In the genomic region with DNA sequence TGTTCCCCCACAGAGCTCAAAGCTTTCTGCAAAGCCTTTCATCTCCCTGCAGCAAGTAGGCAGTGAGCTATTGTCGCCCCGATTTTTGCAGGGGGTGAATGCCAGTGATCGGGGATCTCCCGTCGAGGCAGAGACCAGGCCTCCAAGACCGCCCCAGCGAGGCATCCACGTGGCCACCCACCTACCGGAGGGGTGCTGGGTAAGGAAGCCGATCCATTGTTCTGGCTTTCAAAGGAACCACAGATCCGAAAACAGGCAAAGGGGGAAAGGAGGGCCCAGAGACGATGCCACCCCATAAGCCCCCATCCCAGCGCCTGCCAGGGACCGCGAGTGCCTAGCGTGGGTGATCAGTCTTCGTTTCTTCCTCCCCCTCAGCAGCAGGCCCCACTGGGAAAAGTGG, we compare ENCODE assay signal across 20 cellular contexts. TPM values are rescaled to one million over a fixed set of nuclear protein-coding genes. Genes with fewer than 3 reads are reported as not detected.
DNase-seq lines count a peak whose midpoint lies in the region; ATAC-seq, FAIRE-seq and TF ChIP-seq lines count a peak whose summit lies in the region.
"Had no signal": no experiment of that assay in that cellular context is flagged by ENCODE, and none has a peak within 500 bp of the region (broad histone marks: within the 10 kb centered on the region; RNA-seq: fewer than 3 reads in every experiment).

No MANE protein-coding gene starts in this region.

- H2AK5ac ChIP-seq in neuronal stem cell (ENCODE audit: low read depth, low read length): no peak overlapping the region

- H2BK15ac ChIP-seq in neuronal stem cell (ENCODE audit: low read length): no peak overlapping the region

- no peak for TF ChIP-seq RAD21 in HepG2 (CRISPR knock-in tag; IDR thresholded peaks at IDR 0.05)

- no TSS peak for BruUV-seq in HepG2 (replicated peaks; lab: Mats Ljungman, UMichigan)

- CTCF ChIA-PET in HepG2 (lab: Yijun Ruan, JAX; ENCODE audit: low intra/inter-chr PET ratio, low total read pairs): no interaction called here

- no peaks in the 10 kb centered on the region for H3K79me2 ChIP-seq in HepG2 (ENCODE audit: insufficient read depth, low read length)

- no peak overlapping the region for H3K14ac ChIP-seq in neuronal stem cell (ENCODE audit: low read length)

- H3K4me2 ChIP-seq in HepG2 (ENCODE audit: low read depth, low read length) (no peak overlapping the region), neuronal stem cell (ENCODE audit: insufficient read depth, low read length, poor library complexity, severe bottlenecking) (no peak overlapping the region)
- H3K4me2 ChIP-seq: KMS-11 had no signal

- H3K36me3 ChIP-seq in right lobe of liver (no peaks in the 10 kb centered on the region), HepG2 (replicated peaks in 1 of 2; ENCODE audit: control insufficient read depth in 1 of 2, insufficient read depth in 2 of 2, low read length in 2 of 2) (no peaks in the 10 kb centered on the region), neuronal stem cell (replicated peaks in 1 of 2; ENCODE audit: control insufficient read depth in 2 of 2, insufficient read depth in 2 of 2, low read length in 2 of 2) (no peaks in the 10 kb centered on the region), aorta (ENCODE audit: control insufficient read depth in 1 of 2, insufficient read depth in 2 of 2, low read length in 1 of 2) (no peaks in the 10 kb centered on the region)
- H3K36me3 ChIP-seq: SJSA1 had no signal

- H3K4me3 ChIP-seq in right lobe of liver (peak overlapping the region in 2 of 3 donors; percentile 6 to 16), HepG2 (replicated peaks in 1 of 3; ENCODE audit: insufficient read depth in 1 of 3, low read depth in 2 of 3, low read length in 3 of 3) (no peak overlapping the region), neuronal stem cell (ENCODE audit: low read length in 2 of 2) (no peak overlapping the region), aorta (ENCODE audit: low read length in 2 of 2) (no peak overlapping the region)
- H3K4me3 ChIP-seq: SJSA1 had no signal

- no peak overlapping the region for H2BK5ac ChIP-seq in neuronal stem cell (ENCODE audit: low read length)

- H4K91ac ChIP-seq in neuronal stem cell (ENCODE audit: low read depth, low read length, poor library complexity): no peak overlapping the region

- FAIRE-seq in HepG2 (lab: Jason Lieb, UNC): no peak
- FAIRE-seq: H54 had no signal

- no peak for ATAC-seq in right lobe of liver
- ATAC-seq in HepG2: no peak
- ATAC-seq in left ventricle myocardium superior: no peak
- no peak for ATAC-seq in aorta (ENCODE audit: low FRiP score)
- ATAC-seq: PC-3 had no signal

- H3K23ac ChIP-seq in neuronal stem cell (ENCODE audit: low read depth, low read length, poor library complexity): no peak overlapping the region

- H3K9ac ChIP-seq in HepG2 (ENCODE audit: insufficient read depth, low read depth, low read length) (no peak overlapping the region), neuronal stem cell (ENCODE audit: low read depth, low read length, poor library complexity) (no peak overlapping the region)
- H3K9ac ChIP-seq: KMS-11 had no signal

- no peaks in the 10 kb centered on the region for H3K9me3 ChIP-seq in right lobe of liver
- H3K9me3 ChIP-seq in HepG2 (ENCODE audit: low read length): no peaks in the 10 kb centered on the region
- peaks cover 11 to 14% of the 10 kb centered on the region in 2 donors for H3K9me3 ChIP-seq in neuronal stem cell (replicated peaks in 1 of 2; ENCODE audit: control insufficient read depth in 2 of 2, insufficient read depth in 1 of 2, low read depth in 1 of 2, low read length in 2 of 2)
- H3K9me3 ChIP-seq in aorta (ENCODE audit: control insufficient read depth, low read length): no peaks in the 10 kb centered on the region

- no peaks in the 10 kb centered on the region for H4K20me1 ChIP-seq in HepG2 (ENCODE audit: insufficient read depth, low read length)

- TF ChIP-seq EP300 in HepG2 (IDR thresholded peaks at IDR 0.05; ENCODE audit: low read depth in 2 of 2, low read length in 2 of 2) (no peak), HepG2 (CRISPR knock-in tag; IDR thresholded peaks at IDR 0.05; ENCODE audit: borderline replicate concordance) (no peak)

- H3K18ac ChIP-seq in neuronal stem cell (ENCODE audit: low read length): peak overlapping the region; percentile 45

- DNase-seq in right lobe of liver (peak in 2 of 3 donors; percentile 6 to 32), HepG2 (ENCODE audit: low spot score) (no peak), left ventricle myocardium superior (peak; percentile 15), neuronal stem cell (ENCODE audit: low spot score) (no peak), aorta (peak; percentile 36 to 62), kidney tubule cell (ENCODE audit: low spot score) (no peak), GOT3 (lab: John Stamatoyannopoulos, UW) (no peak), cerebellum (ENCODE audit: low spot score) (no peak)
- DNase-seq: ACHN, DMS79, NCI-H1417, NCI-H1930, NCI-H345, NCI-H526, PC-3 had no signal

- no peak overlapping the region for H2BK12ac ChIP-seq in neuronal stem cell (ENCODE audit: low read length)

- no peak for TF ChIP-seq CTCF in right lobe of liver (IDR thresholded peaks at IDR 0.05)
- TF ChIP-seq CTCF in HepG2 (CRISPR knock-in tag; IDR thresholded peaks at IDR 0.05): no peak

- intact Hi-C loops in right lobe of liver (cut with DNase I) (no loop called here), HepG2 (cut with micrococcal nuclease; ENCODE audit: unreplicated experiment) (loop anchor here (10.0 kb wide), 2 partner anchors 49 to 89 kb away; no protein-coding TSS in a partner anchor), left ventricle myocardium superior (cut with micrococcal nuclease) (no loop called here), aorta (cut with DNase I) (loop anchor here in 1 of 2 donors (10.0 kb wide), 1 partner anchor 109 kb away; no protein-coding TSS in a partner anchor)

- 70% methylated on average over 13 of the region's 17 CpGs for whole genome bisulfite sequencing in right lobe of liver (ENCODE audit: insufficient coverage, low coverage, low lambda C conversion rate, missing lambda C conversion rate)
- 66% methylated on average over 17 of the region's 17 CpGs for WGBS in HepG2 (ENCODE audit: low lambda C conversion rate)
- no CpG with 5 or more reads among the region's 17 CpGs for WGBS in neuronal stem cell (ENCODE audit: extremely low coverage in 2 of 2, insufficient read length in 2 of 2, insufficient replicate concordance in 1 of 2), 2 donors
- WGBS in aorta, 2 donors: 86 to 93% methylated on average over 17 of the region's 17 CpGs

- no peak overlapping the region for H4K8ac ChIP-seq in neuronal stem cell (ENCODE audit: low read depth, low read length)

- in situ Hi-C loops in HepG2 (cut with HindIII; ENCODE audit: extremely low pct_ligation_motif_present, low pct_unique_long_range_greater_than_20kb): loop anchor here (25.0 kb wide), 2 partner anchors 102 to 277 kb away; no protein-coding TSS in a partner anchor

- peaks cover 7% of the 10 kb centered on the region for H3K79me1 ChIP-seq in neuronal stem cell (ENCODE audit: low read depth, low read length)

- H3K4me1 ChIP-seq in right lobe of liver (peaks cover 0 to 6% (median 0%) of the 10 kb centered on the region in 4 donors), HepG2 (ENCODE audit: insufficient read depth, low read length) (peaks cover 16% of the 10 kb centered on the region), neuronal stem cell (ENCODE audit: control insufficient read depth in 2 of 2, insufficient read depth in 1 of 2, low read depth in 1 of 2, low read length in 2 of 2) (peaks cover 9 to 11% of the 10 kb centered on the region in 2 donors), aorta (ENCODE audit: control insufficient read depth in 1 of 2, insufficient read depth in 2 of 2, low read length in 2 of 2) (no peaks in the 10 kb centered on the region)

- no peaks in the 10 kb centered on the region for H3K27me3 ChIP-seq in right lobe of liver
- peaks cover 17 to 40% of the 10 kb centered on the region in 2 experiments; a peak in 4 of 5 replicates for H3K27me3 ChIP-seq in HepG2 (ENCODE audit: control insufficient read depth in 1 of 2, insufficient read depth in 2 of 2, low read length in 2 of 2)
- H3K27me3 ChIP-seq in neuronal stem cell (ENCODE audit: control insufficient read depth in 3 of 3, insufficient read depth in 3 of 3, low read depth in 1 of 3, low read length in 3 of 3): peaks cover 2 to 59% (median 17%) of the 10 kb centered on the region in 3 experiments
- no peaks in the 10 kb centered on the region for H3K27me3 ChIP-seq in aorta (ENCODE audit: control insufficient read depth in 1 of 2, insufficient read depth in 2 of 2, low read length in 1 of 2)

- H3K27ac ChIP-seq in right lobe of liver (no peak overlapping the region), HepG2 (ENCODE audit: extremely low read length, insufficient read depth, low read length) (no peak overlapping the region), neuronal stem cell (replicated peaks; ENCODE audit: low read length) (no peak overlapping the region), aorta (ENCODE audit: low read depth in 1 of 2, low read length in 2 of 2) (no peak overlapping the region)
- H3K27ac ChIP-seq: KMS-11, SJSA1 had no signal

- TF ChIP-seq POLR2A in right lobe of liver (IDR thresholded peaks at IDR 0.05) (no peak), HepG2 (IDR thresholded peaks at IDR 0.05; ENCODE audit: insufficient read depth in 1 of 2, low read depth in 2 of 2, low read length in 2 of 2) (no peak)

- H3K4ac ChIP-seq in neuronal stem cell (ENCODE audit: low read length): no peak overlapping the region

- POLR2A ChIA-PET in HepG2 (lab: Yijun Ruan, JAX): no interaction called here

- no peak overlapping the region for H2BK120ac ChIP-seq in neuronal stem cell (ENCODE audit: low read depth, low read length)

- H2AFZ ChIP-seq in HepG2 (ENCODE audit: low read length): no peak overlapping the region
- H2AFZ ChIP-seq in neuronal stem cell (ENCODE audit: low read length): no peak overlapping the region

RNA-seq across cellular contexts. Expression of gene ADRA2B, which starts 2.4 kb away (rescaled TPM):
- total RNA-seq in right lobe of liver (1 to 10 TPM; 1.7 to 8.1 (median 3.2) TPM), HepG2 (2016; rRNA removed; fragmentation: Illumina TruSeq; extraction: Trizol) (not detected in 2 replicates), left ventricle myocardium superior (5.0 TPM), aorta (10 to 100 TPM in 1 of 2 donors, under 1 TPM in 1; 0.81 to 34.0 TPM), cerebellum (not detected)
- total RNA-seq in HepG2 (2016; cell fraction: cytosol; rRNA removed; fragmentation: Illumina TruSeq; extraction: Trizol; ENCODE audit: low read depth): not detected in 2 replicates
- total RNA-seq in HepG2 (2016; cell fraction: insoluble cytoplasmic fraction; rRNA removed; fragmentation: Illumina TruSeq; extraction: Trizol): not detected in 2 replicates
- total RNA-seq in HepG2 (2016; cell fraction: membrane; rRNA removed; fragmentation: Illumina TruSeq; extraction: Trizol): not detected in 2 replicates
- total RNA-seq in HepG2 (2016; cell fraction: nucleus; rRNA removed; fragmentation: Illumina TruSeq; extraction: Trizol): not detected in 2 replicates
- polyA plus RNA-seq in HepG2 (2011; rRNA removed) (not detected in 2 replicates), aorta (under 1 TPM in 1 of 2 donors, not detected in 1; 0.26 TPM)
- not detected in 2 replicates for polyA plus RNA-seq in HepG2 (2011; cell fraction: cytosol; rRNA removed)
- polyA plus RNA-seq in HepG2 (2011; cell fraction: nucleus; rRNA removed): 0.10 TPM in 1 of 2 replicates, not detected in the other
- not detected in 2 replicates for polyA plus RNA-seq in HepG2 (2012)
- polyA plus RNA-seq in HepG2 (2016; cell fraction: cytosol; fragmentation: Illumina TruSeq; extraction: Trizol; ENCODE audit: low read depth): not detected in 2 replicates
- polyA plus RNA-seq in HepG2 (2016; cell fraction: insoluble cytoplasmic fraction; fragmentation: Illumina TruSeq; extraction: Trizol; ENCODE audit: low read depth): not detected in 2 replicates
- not detected in 2 replicates for polyA plus RNA-seq in HepG2 (2016; cell fraction: membrane; fragmentation: Illumina TruSeq; extraction: Trizol; ENCODE audit: low read depth)
- polyA plus RNA-seq in HepG2 (2016; cell fraction: nucleus; fragmentation: Illumina TruSeq; extraction: Trizol; ENCODE audit: insufficient read depth, low read depth): not detected in 2 replicates
- polyA minus RNA-seq in HepG2 (2011; rRNA and poly(A)+ RNA removed; ENCODE audit: low replicate concordance): 0.07 TPM in 1 of 2 replicates, not detected in the other
- polyA minus RNA-seq in HepG2 (2011; cell fraction: cytosol; rRNA and poly(A)+ RNA removed): not detected in 2 replicates
- polyA minus RNA-seq in HepG2 (2011; cell fraction: nucleus; rRNA and poly(A)+ RNA removed): not detected in 2 replicates
- polyA plus RNA-seq in neuronal stem cell (2013, experiment 1 of 2): 3.6 TPM
- 3.7 TPM for polyA plus RNA-seq in neuronal stem cell (2013, experiment 2 of 2)
- total RNA-seq: M059J, PC-3, SJSA1 had no signal
- polyA plus RNA-seq: CD14-positive monocyte had no signal

RNA-seq across cellular contexts. Expression of gene ASTL, which starts 24.4 kb away (rescaled TPM):
- total RNA-seq in right lobe of liver (not detected), HepG2 (2016; rRNA removed; fragmentation: Illumina TruSeq; extraction: Trizol) (not detected in 2 replicates), left ventricle myocardium superior (not detected), aorta (under 1 TPM; 0.57 to 0.62 TPM), cerebellum (not detected)
- not detected in 2 replicates for total RNA-seq in HepG2 (2016; cell fraction: cytosol; rRNA removed; fragmentation: Illumina TruSeq; extraction: Trizol; ENCODE audit: low read depth)
- total RNA-seq in HepG2 (2016; cell fraction: insoluble cytoplasmic fraction; rRNA removed; fragmentation: Illumina TruSeq; extraction: Trizol): not detected in 2 replicates
- total RNA-seq in HepG2 (2016; cell fraction: membrane; rRNA removed; fragmentation: Illumina TruSeq; extraction: Trizol): not detected in 2 replicates
- not detected in 2 replicates for total RNA-seq in HepG2 (2016; cell fraction: nucleus; rRNA removed; fragmentation: Illumina TruSeq; extraction: Trizol)
- polyA plus RNA-seq in HepG2 (2011; rRNA removed) (not detected in 2 replicates), aorta (not detected)
- not detected in 2 replicates for polyA plus RNA-seq in HepG2 (2011; cell fraction: cytosol; rRNA removed)
- polyA plus RNA-seq in HepG2 (2011; cell fraction: nucleus; rRNA removed): not detected in 2 replicates
- not detected in 2 replicates for polyA plus RNA-seq in HepG2 (2012)
- polyA plus RNA-seq in HepG2 (2016; cell fraction: cytosol; fragmentation: Illumina TruSeq; extraction: Trizol; ENCODE audit: low read depth): not detected in 2 replicates
- polyA plus RNA-seq in HepG2 (2016; cell fraction: insoluble cytoplasmic fraction; fragmentation: Illumina TruSeq; extraction: Trizol; ENCODE audit: low read depth): not detected in 2 replicates
- polyA plus RNA-seq in HepG2 (2016; cell fraction: membrane; fragmentation: Illumina TruSeq; extraction: Trizol; ENCODE audit: low read depth): not detected in 2 replicates
- not detected in 2 replicates for polyA plus RNA-seq in HepG2 (2016; cell fraction: nucleus; fragmentation: Illumina TruSeq; extraction: Trizol; ENCODE audit: insufficient read depth, low read depth)
- 1.6 TPM in 1 of 2 replicates, not detected in the other for polyA minus RNA-seq in HepG2 (2011; rRNA and poly(A)+ RNA removed; ENCODE audit: low replicate concordance)
- polyA minus RNA-seq in HepG2 (2011; cell fraction: cytosol; rRNA and poly(A)+ RNA removed): not detected in 2 replicates
- not detected in 2 replicates for polyA minus RNA-seq in HepG2 (2011; cell fraction: nucleus; rRNA and poly(A)+ RNA removed)
- not detected for polyA plus RNA-seq in neuronal stem cell (2013, experiment 1 of 2)
- 0.04 TPM for polyA plus RNA-seq in neuronal stem cell (2013, experiment 2 of 2)
- total RNA-seq: PC-3, SJSA1 had no signal
- polyA plus RNA-seq: CD14-positive monocyte had no signal

RNA-seq across cellular contexts. Expression of gene DUSP2, which starts 31.3 kb away (rescaled TPM):
- 1 to 10 TPM in 5 of 6 experiments, under 1 TPM in 1; 0.44 to 2.5 (median 1.2) TPM for total RNA-seq in right lobe of liver
- not detected in 2 replicates for total RNA-seq in HepG2 (2016; rRNA removed; fragmentation: Illumina TruSeq; extraction: Trizol)
- total RNA-seq in HepG2 (2016; cell fraction: cytosol; rRNA removed; fragmentation: Illumina TruSeq; extraction: Trizol; ENCODE audit: low read depth): not detected in 2 replicates
- not detected in 2 replicates for total RNA-seq in HepG2 (2016; cell fraction: insoluble cytoplasmic fraction; rRNA removed; fragmentation: Illumina TruSeq; extraction: Trizol)
- total RNA-seq in HepG2 (2016; cell fraction: membrane; rRNA removed; fragmentation: Illumina TruSeq; extraction: Trizol): not detected in 2 replicates
- total RNA-seq in HepG2 (2016; cell fraction: nucleus; rRNA removed; fragmentation: Illumina TruSeq; extraction: Trizol): not detected in 2 replicates
- polyA plus RNA-seq in HepG2 (2011; rRNA removed): not detected in 2 replicates
- 0.04 TPM in 1 of 2 replicates, not detected in the other for polyA plus RNA-seq in HepG2 (2011; cell fraction: cytosol; rRNA removed)
- polyA plus RNA-seq in HepG2 (2011; cell fraction: nucleus; rRNA removed): 0.12 and 0.18 TPM in 2 replicates
- not detected in 2 replicates for polyA plus RNA-seq in HepG2 (2012)
- not detected in 2 replicates for polyA plus RNA-seq in HepG2 (2016; cell fraction: cytosol; fragmentation: Illumina TruSeq; extraction: Trizol; ENCODE audit: low read depth)
- polyA plus RNA-seq in HepG2 (2016; cell fraction: insoluble cytoplasmic fraction; fragmentation: Illumina TruSeq; extraction: Trizol; ENCODE audit: low read depth): not detected in 2 replicates
- not detected in 2 replicates for polyA plus RNA-seq in HepG2 (2016; cell fraction: membrane; fragmentation: Illumina TruSeq; extraction: Trizol; ENCODE audit: low read depth)
- polyA plus RNA-seq in HepG2 (2016; cell fraction: nucleus; fragmentation: Illumina TruSeq; extraction: Trizol; ENCODE audit: insufficient read depth, low read depth): not detected in 2 replicates
- 103 TPM in 1 of 2 replicates, not detected in the other for polyA minus RNA-seq in HepG2 (2011; rRNA and poly(A)+ RNA removed; ENCODE audit: low replicate concordance)
- 0.69 and 1.3 TPM in 2 replicates for polyA minus RNA-seq in HepG2 (2011; cell fraction: cytosol; rRNA and poly(A)+ RNA removed)
- 0.25 and 0.52 TPM in 2 replicates for polyA minus RNA-seq in HepG2 (2011; cell fraction: nucleus; rRNA and poly(A)+ RNA removed)
- 1.9 TPM for total RNA-seq in left ventricle myocardium superior
- polyA plus RNA-seq in neuronal stem cell (2013, experiment 1 of 2): 0.59 TPM
- 0.58 TPM for polyA plus RNA-seq in neuronal stem cell (2013, experiment 2 of 2)
- total RNA-seq in aorta: 1 to 10 TPM; 5.7 to 7.5 TPM
- polyA plus RNA-seq in aorta: 1 to 10 TPM; 1.2 to 1.9 TPM
- 4.1 TPM for total RNA-seq in cerebellum

Comparison
In these comparisons a context has a peak if more than half of its experiments do, and no peak if none do; other contexts are left out.
1. DNase-seq: peak in right lobe of liver (2 of 3), left ventricle myocardium superior (single experiment) and aorta (2 of 2); none in HepG2 (single experiment), neuronal stem cell (single experiment), kidney tubule cell (single experiment), GOT3 (single experiment) and cerebellum (single experiment).
2. H3K4me3 ChIP-seq: peak in right lobe of liver (2 of 3); none in HepG2 (0 of 3), neuronal stem cell (0 of 2) and aorta (0 of 2).